ENCODE assay signal across 1 cellular context in genomic region chr3:172101107-172101506, GRCh38.
TF ChIP-seq lines count a peak whose summit lies in the region.

No MANE protein-coding gene starts in this region.

TF ChIP-seq in HepG2, 621 proteins besides CTCF, POLR2A, EP300 and RAD21 (continued from another document and continues in another):
- no peak; the same call in 1 of the 2 replicates for TF ChIP-seq GMEB1 (CRISPR knock-in tag; IDR thresholded peaks at IDR 0.05; ENCODE audit: borderline replicate concordance)
- no peak for TF ChIP-seq ZNF772 (CRISPR knock-in tag; IDR thresholded peaks at IDR 0.05)
- no peak for TF ChIP-seq ZNF891 (CRISPR knock-in tag; IDR thresholded peaks at IDR 0.05)
- no peak for TF ChIP-seq ZC3H13 (CRISPR knock-in tag; IDR thresholded peaks at IDR 0.05)
- TF ChIP-seq SOX13 (IDR thresholded peaks at IDR 0.05) = 0 out of 2 replicates have a peak, but pooled peaks have one; percentile 61
- peak in 1 of 2 experiments; percentile 95; a peak in 2 of 4 replicates for TF ChIP-seq SOX13 (CRISPR knock-in tag; conservative IDR thresholded peaks at IDR 0.05 in 1 of 2, IDR thresholded peaks at IDR 0.05 in 1 of 2)
- 0 out of 2 replicates have a peak, but pooled peaks have one; percentile 33 for TF ChIP-seq ZNF205 (CRISPR knock-in tag; IDR thresholded peaks at IDR 0.05)
- no peak for TF ChIP-seq DZIP1 (CRISPR knock-in tag; IDR thresholded peaks at IDR 0.05)
- TF ChIP-seq TMF1 (CRISPR knock-in tag; IDR thresholded peaks at IDR 0.05; ENCODE audit: low read depth) = no peak
- TF ChIP-seq IRF1 (CRISPR knock-in tag; IDR thresholded peaks at IDR 0.05; ENCODE audit: low read depth) = no peak
- TF ChIP-seq ZNF343 (CRISPR knock-in tag; IDR thresholded peaks at IDR 0.05) = no peak
- TF ChIP-seq HES4 (CRISPR knock-in tag; IDR thresholded peaks at IDR 0.05; ENCODE audit: borderline replicate concordance) = no peak
- TF ChIP-seq, protein P1, sequence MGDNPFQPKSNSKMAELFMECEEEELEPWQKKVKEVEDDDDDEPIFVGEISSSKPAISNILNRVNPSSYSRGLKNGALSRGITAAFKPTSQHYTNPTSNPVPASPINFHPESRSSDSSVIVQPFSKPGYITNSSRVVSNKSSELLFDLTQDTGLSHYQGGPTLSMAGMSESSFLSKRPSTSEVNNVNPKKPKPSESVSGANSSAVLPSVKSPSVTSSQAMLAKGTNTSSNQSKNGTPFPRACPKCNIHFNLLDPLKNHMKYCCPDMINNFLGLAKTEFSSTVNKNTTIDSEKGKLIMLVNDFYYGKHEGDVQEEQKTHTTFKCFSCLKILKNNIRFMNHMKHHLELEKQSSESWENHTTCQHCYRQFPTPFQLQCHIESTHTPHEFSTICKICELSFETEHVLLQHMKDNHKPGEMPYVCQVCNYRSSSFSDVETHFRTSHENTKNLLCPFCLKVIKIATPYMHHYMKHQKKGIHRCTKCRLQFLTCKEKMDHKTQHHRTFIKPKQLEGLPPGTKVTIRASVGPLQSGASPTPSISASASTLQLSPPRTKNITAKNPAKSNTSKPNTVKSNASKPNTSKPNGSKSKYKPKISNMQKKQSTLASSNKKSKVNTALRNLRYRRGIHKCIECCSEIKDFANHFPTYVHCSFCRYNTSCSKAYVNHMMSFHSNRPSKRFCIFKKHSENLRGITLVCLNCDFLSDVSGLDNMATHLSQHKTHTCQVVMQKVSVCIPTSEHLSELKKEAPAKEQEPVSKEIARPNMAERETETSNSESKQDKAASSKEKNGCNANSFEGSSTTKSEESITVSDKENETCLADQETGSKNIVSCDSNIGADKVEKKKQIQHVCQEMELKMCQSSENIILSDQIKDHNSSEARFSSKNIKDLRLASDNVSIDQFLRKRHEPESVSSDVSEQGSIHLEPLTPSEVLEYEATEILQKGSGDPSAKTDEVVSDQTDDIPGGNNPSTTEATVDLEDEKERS (CRISPR knock-in tag; IDR thresholded peaks at IDR 0.05) = no peak
- TF ChIP-seq HMG20B (CRISPR knock-in tag; conservative IDR thresholded peaks at IDR 0.05) = 0 out of 2 replicates have a peak, but pooled peaks have one; percentile 51
- no peak for TF ChIP-seq ZC3H4 (CRISPR knock-in tag; IDR thresholded peaks at IDR 0.05; ENCODE audit: borderline replicate concordance)
- no peak for TF ChIP-seq ZNF17 (CRISPR knock-in tag; IDR thresholded peaks at IDR 0.05)
- TF ChIP-seq SP4 (CRISPR knock-in tag; IDR thresholded peaks at IDR 0.05) = no peak
- TF ChIP-seq ZNF44 (CRISPR knock-in tag; IDR thresholded peaks at IDR 0.05) = no peak
- TF ChIP-seq SOX5 (CRISPR knock-in tag; IDR thresholded peaks at IDR 0.05; ENCODE audit: borderline replicate concordance) = peak; percentile 88
- no peak for TF ChIP-seq SMAD1 (CRISPR knock-in tag; IDR thresholded peaks at IDR 0.05; ENCODE audit: borderline replicate concordance, low read depth)
- TF ChIP-seq ZMAT3 (CRISPR knock-in tag; conservative IDR thresholded peaks at IDR 0.05) = no peak
- no peak; the same call in 1 of the 2 replicates for TF ChIP-seq RXRA (CRISPR knock-in tag; IDR thresholded peaks at IDR 0.05)
- TF ChIP-seq ZNF768 (CRISPR knock-in tag; IDR thresholded peaks at IDR 0.05) = no peak
- TF ChIP-seq ZNF850 (CRISPR knock-in tag; conservative IDR thresholded peaks at IDR 0.05) = no peak
- no peak for TF ChIP-seq JUNB (CRISPR knock-in tag; IDR thresholded peaks at IDR 0.05; ENCODE audit: borderline replicate concordance)
- no peak for TF ChIP-seq AKAP8 (CRISPR knock-in tag; IDR thresholded peaks at IDR 0.05)
- TF ChIP-seq ZNF180 (CRISPR knock-in tag; IDR thresholded peaks at IDR 0.05; ENCODE audit: borderline replicate concordance, low read depth) = no peak
- TF ChIP-seq ZNF747 (CRISPR knock-in tag; IDR thresholded peaks at IDR 0.05; ENCODE audit: borderline replicate concordance) = no peak
- no peak for TF ChIP-seq SNRNP70 (IDR thresholded peaks at IDR 0.05; ENCODE audit: low read depth, low read length)
- TF ChIP-seq NFKBIZ (CRISPR knock-in tag; IDR thresholded peaks at IDR 0.05) = peak; percentile 82; the same call in 1 of the 2 replicates
- no peak for TF ChIP-seq CBX1 (IDR thresholded peaks at IDR 0.05; ENCODE audit: low read depth)
- peak; percentile 75 for TF ChIP-seq HDAC2 (CRISPR knock-in tag; IDR thresholded peaks at IDR 0.05)
- no peak for TF ChIP-seq CENPX (CRISPR knock-in tag; IDR thresholded peaks at IDR 0.05)
- TF ChIP-seq CENPT (CRISPR knock-in tag; IDR thresholded peaks at IDR 0.05; ENCODE audit: low read depth) = no peak
- no peak for TF ChIP-seq HNRNPH1 (optimal IDR thresholded peaks at IDR 0.05; ENCODE audit: low read depth, low read length)
- no peak for TF ChIP-seq RBAK (CRISPR knock-in tag; IDR thresholded peaks at IDR 0.05)
- no peak for TF ChIP-seq MLLT10 (CRISPR knock-in tag; IDR thresholded peaks at IDR 0.05)
- TF ChIP-seq, protein P2, sequence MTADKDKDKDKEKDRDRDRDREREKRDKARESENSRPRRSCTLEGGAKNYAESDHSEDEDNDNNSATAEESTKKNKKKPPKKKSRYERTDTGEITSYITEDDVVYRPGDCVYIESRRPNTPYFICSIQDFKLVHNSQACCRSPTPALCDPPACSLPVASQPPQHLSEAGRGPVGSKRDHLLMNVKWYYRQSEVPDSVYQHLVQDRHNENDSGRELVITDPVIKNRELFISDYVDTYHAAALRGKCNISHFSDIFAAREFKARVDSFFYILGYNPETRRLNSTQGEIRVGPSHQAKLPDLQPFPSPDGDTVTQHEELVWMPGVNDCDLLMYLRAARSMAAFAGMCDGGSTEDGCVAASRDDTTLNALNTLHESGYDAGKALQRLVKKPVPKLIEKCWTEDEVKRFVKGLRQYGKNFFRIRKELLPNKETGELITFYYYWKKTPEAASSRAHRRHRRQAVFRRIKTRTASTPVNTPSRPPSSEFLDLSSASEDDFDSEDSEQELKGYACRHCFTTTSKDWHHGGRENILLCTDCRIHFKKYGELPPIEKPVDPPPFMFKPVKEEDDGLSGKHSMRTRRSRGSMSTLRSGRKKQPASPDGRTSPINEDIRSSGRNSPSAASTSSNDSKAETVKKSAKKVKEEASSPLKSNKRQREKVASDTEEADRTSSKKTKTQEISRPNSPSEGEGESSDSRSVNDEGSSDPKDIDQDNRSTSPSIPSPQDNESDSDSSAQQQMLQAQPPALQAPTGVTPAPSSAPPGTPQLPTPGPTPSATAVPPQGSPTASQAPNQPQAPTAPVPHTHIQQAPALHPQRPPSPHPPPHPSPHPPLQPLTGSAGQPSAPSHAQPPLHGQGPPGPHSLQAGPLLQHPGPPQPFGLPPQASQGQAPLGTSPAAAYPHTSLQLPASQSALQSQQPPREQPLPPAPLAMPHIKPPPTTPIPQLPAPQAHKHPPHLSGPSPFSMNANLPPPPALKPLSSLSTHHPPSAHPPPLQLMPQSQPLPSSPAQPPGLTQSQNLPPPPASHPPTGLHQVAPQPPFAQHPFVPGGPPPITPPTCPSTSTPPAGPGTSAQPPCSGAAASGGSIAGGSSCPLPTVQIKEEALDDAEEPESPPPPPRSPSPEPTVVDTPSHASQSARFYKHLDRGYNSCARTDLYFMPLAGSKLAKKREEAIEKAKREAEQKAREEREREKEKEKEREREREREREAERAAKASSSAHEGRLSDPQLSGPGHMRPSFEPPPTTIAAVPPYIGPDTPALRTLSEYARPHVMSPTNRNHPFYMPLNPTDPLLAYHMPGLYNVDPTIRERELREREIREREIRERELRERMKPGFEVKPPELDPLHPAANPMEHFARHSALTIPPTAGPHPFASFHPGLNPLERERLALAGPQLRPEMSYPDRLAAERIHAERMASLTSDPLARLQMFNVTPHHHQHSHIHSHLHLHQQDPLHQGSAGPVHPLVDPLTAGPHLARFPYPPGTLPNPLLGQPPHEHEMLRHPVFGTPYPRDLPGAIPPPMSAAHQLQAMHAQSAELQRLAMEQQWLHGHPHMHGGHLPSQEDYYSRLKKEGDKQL (CRISPR knock-in tag; IDR thresholded peaks at IDR 0.05; ENCODE audit: low read depth) = peak; percentile 85
- no peak; the same call in 1 of the 2 replicates for TF ChIP-seq KAT7 (CRISPR knock-in tag; IDR thresholded peaks at IDR 0.05; ENCODE audit: borderline replicate concordance)
- TF ChIP-seq MAX (IDR thresholded peaks at IDR 0.05) = peak; percentile 44
- TF ChIP-seq NFIB (CRISPR knock-in tag; IDR thresholded peaks at IDR 0.05; ENCODE audit: borderline replicate concordance) = no peak
- TF ChIP-seq TBL1XR1 (IDR thresholded peaks at IDR 0.05; ENCODE audit: borderline replicate concordance, low read length, partially characterized antibody) = peak; percentile 15
- TF ChIP-seq, protein P3, sequence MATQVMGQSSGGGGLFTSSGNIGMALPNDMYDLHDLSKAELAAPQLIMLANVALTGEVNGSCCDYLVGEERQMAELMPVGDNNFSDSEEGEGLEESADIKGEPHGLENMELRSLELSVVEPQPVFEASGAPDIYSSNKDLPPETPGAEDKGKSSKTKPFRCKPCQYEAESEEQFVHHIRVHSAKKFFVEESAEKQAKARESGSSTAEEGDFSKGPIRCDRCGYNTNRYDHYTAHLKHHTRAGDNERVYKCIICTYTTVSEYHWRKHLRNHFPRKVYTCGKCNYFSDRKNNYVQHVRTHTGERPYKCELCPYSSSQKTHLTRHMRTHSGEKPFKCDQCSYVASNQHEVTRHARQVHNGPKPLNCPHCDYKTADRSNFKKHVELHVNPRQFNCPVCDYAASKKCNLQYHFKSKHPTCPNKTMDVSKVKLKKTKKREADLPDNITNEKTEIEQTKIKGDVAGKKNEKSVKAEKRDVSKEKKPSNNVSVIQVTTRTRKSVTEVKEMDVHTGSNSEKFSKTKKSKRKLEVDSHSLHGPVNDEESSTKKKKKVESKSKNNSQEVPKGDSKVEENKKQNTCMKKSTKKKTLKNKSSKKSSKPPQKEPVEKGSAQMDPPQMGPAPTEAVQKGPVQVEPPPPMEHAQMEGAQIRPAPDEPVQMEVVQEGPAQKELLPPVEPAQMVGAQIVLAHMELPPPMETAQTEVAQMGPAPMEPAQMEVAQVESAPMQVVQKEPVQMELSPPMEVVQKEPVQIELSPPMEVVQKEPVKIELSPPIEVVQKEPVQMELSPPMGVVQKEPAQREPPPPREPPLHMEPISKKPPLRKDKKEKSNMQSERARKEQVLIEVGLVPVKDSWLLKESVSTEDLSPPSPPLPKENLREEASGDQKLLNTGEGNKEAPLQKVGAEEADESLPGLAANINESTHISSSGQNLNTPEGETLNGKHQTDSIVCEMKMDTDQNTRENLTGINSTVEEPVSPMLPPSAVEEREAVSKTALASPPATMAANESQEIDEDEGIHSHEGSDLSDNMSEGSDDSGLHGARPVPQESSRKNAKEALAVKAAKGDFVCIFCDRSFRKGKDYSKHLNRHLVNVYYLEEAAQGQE (IDR thresholded peaks at IDR 0.05; ENCODE audit: borderline replicate concordance in 1 of 2, low read depth in 1 of 2, low read length in 2 of 2) = peak in 1 of 2 experiments; percentile 62; a peak in 1 of 4 replicates
- peak in 1 of 2 experiments; percentile 88; a peak in 2 of 4 replicates for TF ChIP-seq ATF4 (CRISPR knock-in tag; IDR thresholded peaks at IDR 0.05)
- TF ChIP-seq, protein P4, sequence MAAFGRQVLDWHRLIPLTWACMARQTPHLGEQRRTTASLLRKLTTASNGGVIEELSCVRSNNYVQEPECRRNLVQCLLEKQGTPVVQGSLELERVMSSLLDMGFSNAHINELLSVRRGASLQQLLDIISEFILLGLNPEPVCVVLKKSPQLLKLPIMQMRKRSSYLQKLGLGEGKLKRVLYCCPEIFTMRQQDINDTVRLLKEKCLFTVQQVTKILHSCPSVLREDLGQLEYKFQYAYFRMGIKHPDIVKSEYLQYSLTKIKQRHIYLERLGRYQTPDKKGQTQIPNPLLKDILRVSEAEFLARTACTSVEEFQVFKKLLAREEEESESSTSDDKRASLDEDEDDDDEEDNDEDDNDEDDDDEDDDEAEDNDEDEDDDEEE (CRISPR knock-in tag; IDR thresholded peaks at IDR 0.05) = no peak
- TF ChIP-seq ARNT2 (CRISPR knock-in tag; IDR thresholded peaks at IDR 0.05; ENCODE audit: low read depth) = no peak
- no peak for TF ChIP-seq TCF12 (IDR thresholded peaks at IDR 0.05)
- TF ChIP-seq TCF12 (CRISPR knock-in tag; IDR thresholded peaks at IDR 0.05) = peak; percentile 92
